In the genomic region with DNA sequence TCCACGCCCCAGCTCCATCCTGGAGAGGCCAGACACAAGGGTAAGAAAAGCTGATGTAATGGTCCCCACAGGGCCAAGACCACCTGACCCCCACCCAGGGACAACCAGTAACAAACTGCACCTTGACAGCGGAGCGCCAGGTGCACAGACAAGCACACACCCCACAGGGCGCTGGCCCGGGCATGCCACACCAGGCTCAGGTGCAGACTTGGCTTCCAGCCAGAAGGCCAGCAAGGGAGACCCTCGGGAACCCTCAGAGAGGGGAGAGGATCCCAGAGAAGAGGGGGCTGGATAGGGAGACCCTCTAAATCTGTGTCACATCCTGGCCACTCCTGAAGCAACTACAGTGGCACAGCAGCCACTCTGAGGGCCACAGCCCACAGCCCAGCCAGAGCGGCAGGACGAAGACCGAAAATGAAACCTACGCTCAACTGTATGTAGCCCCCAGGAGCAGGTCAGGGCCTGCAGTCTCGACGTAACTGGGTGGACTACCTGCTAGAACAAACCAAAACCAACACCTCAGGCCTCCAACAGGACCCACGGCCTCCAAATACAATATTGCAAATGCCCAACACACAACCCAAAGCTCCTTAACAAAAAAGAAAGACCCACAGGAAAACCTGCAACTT, we compare ENCODE assay signal across 17 cellular contexts. TPM values are rescaled to one million over a fixed set of nuclear protein-coding genes. Genes with fewer than 3 reads are reported as not detected.
DNase-seq lines count a peak whose midpoint lies in the region; ATAC-seq and TF ChIP-seq lines count a peak whose summit lies in the region.
"Had no signal": no experiment of that assay in that cellular context is flagged by ENCODE, and none has a peak within 500 bp of the region (broad histone marks: within the 10 kb centered on the region; RNA-seq: fewer than 3 reads in every experiment).

No MANE protein-coding gene starts in this region.

- no peak overlapping the region for H2AFZ ChIP-seq in mammary epithelial cell (ENCODE audit: low read depth, low read length)

- POLR2A ChIA-PET in MCF 10A (lab: Yijun Ruan, JAX) = interaction anchor here (3.0 kb wide), 1 partner anchor 17 kb away, joined by 39 read pairs; no protein-coding TSS in a partner anchor

- dilution Hi-C loops in mammary epithelial cell (cut with HindIII; ENCODE audit: low sequenced_read_pairs) = no loop called here

- H3K27me3 ChIP-seq in mammary epithelial cell (ENCODE audit: insufficient read depth, low read length) = no peaks in the 10 kb centered on the region

- CTCF ChIA-PET in mammary epithelial cell (lab: Charles Lee; ENCODE audit: low non-redundant PET) = no interaction called here
- CTCF ChIA-PET in MCF 10A (lab: Yijun Ruan, JAX) = interaction anchor here (0.6 to 2.9 kb wide), 2 partner anchors 23 to 804 kb away, joined by 4 to 18 read pairs; no protein-coding TSS in a partner anchor

- no peak for ATAC-seq in T-helper 17 cell

- no peaks in the 10 kb centered on the region for H4K20me1 ChIP-seq in mammary epithelial cell (ENCODE audit: insufficient read depth, low read length)

- intact Hi-C loops in mammary epithelial cell (cut with micrococcal nuclease) (no loop called here), MCF 10A (cut with micrococcal nuclease) (no loop called here)

- peak; percentile 58 for DNase-seq in mammary epithelial cell
- DNase-seq in MCF 10A (ENCODE audit: unreplicated experiment) = no peak
- DNase-seq in T-helper 17 cell = no peak
- peak in 1 of 3 donors; percentile 22 for DNase-seq in immature natural killer cell
- no peak for DNase-seq in islet precursor cell
- DNase-seq in T-helper 1 cell = no peak
- DNase-seq in GM10266 (ENCODE audit: extremely low spot score) = no peak
- no peak for DNase-seq in midbrain (lab: John Stamatoyannopoulos, UW)
- DNase-seq: AML-193; effector CD4-positive, alpha-beta T cell; head of caudate nucleus; KG1; NCI-H446; psoas muscle; RPMI8226; stimulated activated CD4-positive, alpha-beta T cell treated with anti-CD3 and anti-CD28 coated beads, Interleukin-1b, Interleukin-23, amount 100 ng/mL, for 48 hours; T1000 had no signal

- H3K27ac Mint-ChIP-seq in MCF 10A (ENCODE audit: low read depth, unreplicated experiment) = no peak overlapping the region
- peak overlapping the region; percentile 97 for H3K27ac Mint-ChIP-seq in T-helper 17 cell
- H3K27ac Mint-ChIP-seq in immature natural killer cell = peak overlapping the region; percentile 9 to 94 (median 88)

- H3K27me3 Mint-ChIP-seq in MCF 10A (ENCODE audit: insufficient read depth, unreplicated experiment) (no peaks in the 10 kb centered on the region), T-helper 17 cell (no peaks in the 10 kb centered on the region), immature natural killer cell (ENCODE audit: low read depth in 3 of 3) (peaks cover 0 to 7% (median 2%) of the 10 kb centered on the region in 3 donors)

- H3K4me2 ChIP-seq in mammary epithelial cell (ENCODE audit: insufficient read depth, low read depth, low read length) = peak overlapping the region; percentile 77

- peak overlapping the region; percentile 13 for H3K27ac ChIP-seq in mammary epithelial cell (ENCODE audit: insufficient read depth, low read depth, low read length)
- H3K27ac ChIP-seq: psoas muscle had no signal

- H3K36me3 Mint-ChIP-seq in MCF 10A (ENCODE audit: insufficient read depth, unreplicated experiment) (peaks cover 6% of the 10 kb centered on the region), T-helper 17 cell (ENCODE audit: low read depth) (no peaks in the 10 kb centered on the region), immature natural killer cell (no peaks in the 10 kb centered on the region)

- H3K4me3 ChIP-seq in mammary epithelial cell (replicated peaks in 1 of 3; ENCODE audit: insufficient read depth in 1 of 3, low read depth in 2 of 3, low read length in 3 of 3) = no peak overlapping the region
- H3K4me3 ChIP-seq: psoas muscle had no signal

- no TSS peak for BruUV-seq in mammary epithelial cell (replicated peaks; lab: Mats Ljungman, UMichigan)
- no TSS peak for BruUV-seq in MCF 10A (replicated peaks; lab: Mats Ljungman, UMichigan)

- peaks cover 100% of the 10 kb centered on the region for H3K79me2 ChIP-seq in mammary epithelial cell (ENCODE audit: insufficient read depth, low read length)

- no peak for TF ChIP-seq CTCF in mammary epithelial cell (conservative IDR thresholded peaks at IDR 0.05 in 1 of 2, IDR thresholded peaks at IDR 0.05 in 1 of 2; ENCODE audit: extremely low read depth in 1 of 2, insufficient read depth in 1 of 2, low read depth in 1 of 2, low read length in 2 of 2)
- TF ChIP-seq CTCF in MCF 10A (IDR thresholded peaks at IDR 0.05; ENCODE audit: unreplicated experiment) = no peak
- no peak for TF ChIP-seq CTCF in GM10266 (IDR thresholded peaks at IDR 0.05; ENCODE audit: control insufficient read depth, insufficient read depth, low read depth, missing control alignments)

- H3K9me3 ChIP-seq in mammary epithelial cell (replicated peaks; ENCODE audit: insufficient read depth, low read length) = no peaks in the 10 kb centered on the region
- no peaks in the 10 kb centered on the region for H3K9me3 ChIP-seq in T-helper 17 cell (ENCODE audit: control insufficient read depth, low read length, poor library complexity, severe bottlenecking)
- H3K9me3 ChIP-seq: psoas muscle had no signal

- in situ Hi-C loops in mammary epithelial cell (cut with MboI; ENCODE audit: low sequenced_read_pairs in 2 of 2) = no loop called here

- H3K36me3 ChIP-seq in mammary epithelial cell (ENCODE audit: insufficient read depth, low read length) = no peaks in the 10 kb centered on the region

- H3K9ac ChIP-seq in mammary epithelial cell (ENCODE audit: insufficient read depth, low read length) = no peak overlapping the region

- H3K4me1 ChIP-seq in mammary epithelial cell (ENCODE audit: insufficient read depth, low read length) = peaks cover 74% of the 10 kb centered on the region

- H3K9me3 Mint-ChIP-seq in MCF 10A (ENCODE audit: unreplicated experiment) (no peaks in the 10 kb centered on the region), immature natural killer cell (no peaks in the 10 kb centered on the region)

- 50% methylated on average over 11 of the region's 13 CpGs for WGBS in mammary epithelial cell (ENCODE audit: low coverage, missing lambda C conversion rate)

- H3K4me3 Mint-ChIP-seq in MCF 10A (ENCODE audit: unreplicated experiment) = no peak overlapping the region
- H3K4me3 Mint-ChIP-seq in T-helper 17 cell = peak overlapping the region; percentile 19
- H3K4me3 Mint-ChIP-seq in immature natural killer cell = peak overlapping the region; percentile 34 to 81 (median 67)

- H3K4me1 Mint-ChIP-seq in MCF 10A (ENCODE audit: insufficient read depth, unreplicated experiment) = peaks cover 73% of the 10 kb centered on the region
- H3K4me1 Mint-ChIP-seq in T-helper 17 cell = peaks cover 67% of the 10 kb centered on the region
- H3K4me1 Mint-ChIP-seq in immature natural killer cell = peaks cover 45 to 67% of the 10 kb centered on the region in 2 donors

RNA-seq across cellular contexts. Expression of a gene that starts 18.5 kb away (rescaled TPM):
- total RNA-seq in mammary epithelial cell = 10 to 100 TPM; 23.5 to 25.5 TPM
- 6.0 TPM for polyA plus RNA-seq in mammary epithelial cell
- 25.7 TPM for polyA minus RNA-seq in mammary epithelial cell
- total RNA-seq in MCF 10A (2022) = 31.0 and 39.5 TPM in 2 replicates
- 10 to 100 TPM; 32.6 to 39.3 TPM for total RNA-seq in T-helper 17 cell
- polyA plus RNA-seq in immature natural killer cell = 1 to 10 TPM in 2 of 3 donors, under 1 TPM in 1; 0.10 to 1.7 (median 1.1) TPM
